Comparison of ENCODE assay signal across 8 cellular contexts in genomic region chr16:89363621-89364393, GRCh38.
DNase-seq lines count a peak whose midpoint lies in the region; ATAC-seq and TF ChIP-seq lines count a peak whose summit lies in the region.

No MANE protein-coding gene starts in this region.

- H3K36me3 ChIP-seq in ACC112 (ENCODE audit: insufficient read depth, low read length): no peaks in the 10 kb centered on the region
- H3K36me3 ChIP-seq in psoas muscle (ENCODE audit: insufficient read depth in 1 of 2, low read depth in 1 of 2): no peaks in the 10 kb centered on the region

- DNase-seq in HT1080 (ENCODE audit: low read depth) (peak; percentile 88), fibroblast of gingiva (ENCODE audit: low read depth) (peak; percentile 49), psoas muscle (peak in 1 of 2 donors; percentile 54), HuH-7 (ENCODE audit: low spot score) (no peak), SK-N-DZ (ENCODE audit: low spot score) (no peak)
- DNase-seq in activated CD4-positive, alpha-beta T cell treated with anti-CD3 and anti-CD28 coated beads for 48 hours: peak; percentile 58

- peaks cover 39% of the 10 kb centered on the region for H3K4me1 ChIP-seq in ACC112 (ENCODE audit: control insufficient read depth, insufficient read depth, low read length, unreplicated experiment)
- peaks cover 77% of the 10 kb centered on the region for H3K4me1 ChIP-seq in psoas muscle

- no peak overlapping the region for H3K4me3 ChIP-seq in ACC112 (ENCODE audit: low read depth, low read length)
- H3K4me3 ChIP-seq in psoas muscle: no peak overlapping the region

- TF ChIP-seq CTCF in psoas muscle (IDR thresholded peaks at IDR 0.05): no peak

- ATAC-seq in psoas muscle: peak; percentile 58 to 62 (median 60)
- no peak for ATAC-seq in HG03097 (IDR thresholded peaks at IDR 0.05; ENCODE audit: low FRiP score, unreplicated experiment)

- H2AFZ ChIP-seq in ACC112 (ENCODE audit: low read length, unreplicated experiment): no peak overlapping the region

- H3K27ac ChIP-seq in ACC112 (ENCODE audit: low read depth, low read length) (peak overlapping the region; percentile 90), psoas muscle (peak overlapping the region; percentile 46)

- peaks cover 96% of the 10 kb centered on the region for H3K79me2 ChIP-seq in ACC112 (ENCODE audit: control insufficient read depth, insufficient read depth, low read length, unreplicated experiment)

- WGBS in psoas muscle, 3 donors: 33 to 47% (median 40%) methylated on average over 12 of the region's 12 CpGs

- H3K27me3 ChIP-seq in ACC112 (ENCODE audit: insufficient read depth, low read length): no peaks in the 10 kb centered on the region
- H3K27me3 ChIP-seq in psoas muscle (ENCODE audit: insufficient read depth in 3 of 3, low read length in 2 of 3): no peaks in the 10 kb centered on the region

- intact Hi-C loops in psoas muscle (cut with DNase I): no loop called here

- no peaks in the 10 kb centered on the region for H3K9me3 ChIP-seq in psoas muscle

Comparison
In these comparisons a context has a peak if more than half of its experiments do, and no peak if none do; other contexts are left out.
1. DNase-seq: peak in HT1080 (single experiment), activated CD4-positive, alpha-beta T cell treated with anti-CD3 and anti-CD28 coated beads for 48 hours (single experiment) and fibroblast of gingiva (single experiment); none in HuH-7 (single experiment) and SK-N-DZ (single experiment).